Comparison of ENCODE assay signal across 21 cellular contexts in genomic region chr1:239261521-239261920, GRCh38.
"Had no signal": no experiment of that assay in that cellular context is flagged by ENCODE, and none has a peak within 500 bp of the region (broad histone marks: within the 10 kb centered on the region; RNA-seq: fewer than 3 reads in every experiment).

No MANE protein-coding gene starts in this region.

- ATAC-seq: gastroesophageal sphincter, heart left ventricle, left cardiac atrium, left lung, left ventricle myocardium superior, lower lobe of right lung, mucosa of descending colon had no signal

- H3K4me3 ChIP-seq: coronary artery, dorsolateral prefrontal cortex, esophagus squamous epithelium, gastroesophageal sphincter, heart left ventricle, hepatocyte, left lung, lower lobe of right lung, mucosa of descending colon had no signal

- H3K27me3 Mint-ChIP-seq: naive B cell had no signal

- H2AFZ ChIP-seq: hepatocyte had no signal

- H3K27ac Mint-ChIP-seq: mesothelial cell of epicardium, naive B cell had no signal

- H3K9me3 ChIP-seq: esophagus squamous epithelium, lower lobe of right lung, mucosa of descending colon had no signal

- H3K27ac ChIP-seq: coronary artery, dorsolateral prefrontal cortex, epithelial cell of prostate, esophagus squamous epithelium, gastroesophageal sphincter, heart left ventricle, hepatocyte, left lung, lower lobe of right lung had no signal

- H3K36me3 ChIP-seq: esophagus squamous epithelium, gastroesophageal sphincter, heart left ventricle, left lung, lower lobe of right lung had no signal

- DNase-seq: dermis blood vessel endothelial cell; dorsolateral prefrontal cortex; effector CD4-positive, alpha-beta T cell; effector memory CD4-positive, alpha-beta T cell; erythroblast; esophagus squamous epithelium; foreskin fibroblast; heart left ventricle; hypothalamus; left cardiac atrium; left lung; left ventricle myocardium superior; lower lobe of right lung; mesenchymal stem cell; mucosa of descending colon; naive B cell had no signal

- H3K27me3 ChIP-seq: esophagus squamous epithelium, gastroesophageal sphincter, heart left ventricle, hepatocyte, left lung had no signal

- H3K4me2 ChIP-seq: hepatocyte had no signal

- H3K36me3 Mint-ChIP-seq: naive B cell had no signal

- H3K4me1 ChIP-seq: esophagus squamous epithelium, gastroesophageal sphincter, heart left ventricle, left lung, lower lobe of right lung had no signal

- H3K4me3 Mint-ChIP-seq: mesothelial cell of epicardium, naive B cell had no signal

- H3K4me1 Mint-ChIP-seq: naive B cell had no signal

- H3K79me2 ChIP-seq: hepatocyte had no signal
